ENCODE assay signal across 12 cellular contexts in genomic region chr7:76352193-76352592, GRCh38. TPM values are rescaled to one million over a fixed set of nuclear protein-coding genes. Genes with fewer than 3 reads are reported as not detected.
DNase-seq lines count a peak whose midpoint lies in the region; ATAC-seq and TF ChIP-seq lines count a peak whose summit lies in the region.
"Had no signal": no experiment of that assay in that cellular context is flagged by ENCODE, and none has a peak within 500 bp of the region (broad histone marks: within the 10 kb centered on the region; RNA-seq: fewer than 3 reads in every experiment).

No MANE protein-coding gene starts in this region.

- POLR2A ChIA-PET in AG04449 (lab: Yijun Ruan, JAX) = interaction anchor here (0.5 to 2.1 kb wide), 3 partner anchors 9 to 117 kb away, joined by 3 to 6 read pairs (median 5); no protein-coding TSS in a partner anchor

- H3K36me3 ChIP-seq in adipocyte (ENCODE audit: control insufficient read depth, insufficient read depth, low read length, severe bottlenecking) = peaks cover 72% of the 10 kb centered on the region

- no peak overlapping the region for H3K4me3 Mint-ChIP-seq in mesothelial cell of epicardium
- H3K4me3 Mint-ChIP-seq: natural killer cell had no signal

- no peak for DNase-seq in AG04449 (ENCODE audit: low read depth, low spot score)
- peak; percentile 38 for DNase-seq in GM04504 (ENCODE audit: low read depth)
- no peak for DNase-seq in adipocyte (ENCODE audit: low read depth)
- DNase-seq in mesothelial cell of epicardium (ENCODE audit: low spot score in 2 of 2, unreplicated experiment in 2 of 2) = no peak
- DNase-seq in DMS114 treated with DMSO at 0.1 percent for 48 hours (lab: John Stamatoyannopoulos, UW; ENCODE audit: unreplicated experiment) = no peak
- DNase-seq: DMS 273 treated with DMSO at 0.1 percent for 48 hours; natural killer cell; RPMI8226; stimulated activated CD4-positive, alpha-beta T cell treated with anti-CD3 and anti-CD28 coated beads, Interleukin-15, amount 100 ng/mL, for 24 hours had no signal

- H3K4me1 ChIP-seq in adipocyte (ENCODE audit: control insufficient read depth, insufficient read depth, low read length) = peaks cover 68% of the 10 kb centered on the region

- H3K4me3 ChIP-seq in AG04449 (ENCODE audit: low read depth, low read length) (peak overlapping the region; percentile 36), adipocyte (ENCODE audit: low read length) (peak overlapping the region; percentile 56)

- H3K9me3 Mint-ChIP-seq in mesothelial cell of epicardium = peaks cover 16% of the 10 kb centered on the region
- H3K9me3 Mint-ChIP-seq: natural killer cell had no signal

- peaks cover 52% of the 10 kb centered on the region for H3K36me3 Mint-ChIP-seq in mesothelial cell of epicardium
- H3K36me3 Mint-ChIP-seq: natural killer cell had no signal

- H3K27ac Mint-ChIP-seq in mesothelial cell of epicardium = peak overlapping the region; percentile 33
- H3K27ac Mint-ChIP-seq: natural killer cell had no signal

- H3K4me1 Mint-ChIP-seq in mesothelial cell of epicardium = peaks cover 31% of the 10 kb centered on the region

- no peak for TF ChIP-seq CTCF in AG04449 (IDR thresholded peaks at IDR 0.05; ENCODE audit: insufficient read depth, low read length, missing control alignments)
- TF ChIP-seq CTCF in mesothelial cell of epicardium (IDR thresholded peaks at IDR 0.05; ENCODE audit: unreplicated experiment) = no peak

- H3K27me3 Mint-ChIP-seq in mesothelial cell of epicardium (ENCODE audit: low read depth) = no peaks in the 10 kb centered on the region

- CTCF ChIA-PET in AG04449 (lab: Yijun Ruan, JAX) = interaction anchor here (0.8 to 1.8 kb wide), 4 partner anchors 8 to 37 kb away, joined by 3 to 8 read pairs (median 3); no protein-coding TSS in a partner anchor

- ATAC-seq in HG02973 (IDR thresholded peaks at IDR 0.05; ENCODE audit: unreplicated experiment) (no peak), HG02938 (IDR thresholded peaks at IDR 0.05; ENCODE audit: unreplicated experiment) (no peak), GM18520 (IDR thresholded peaks at IDR 0.05; ENCODE audit: unreplicated experiment) (no peak)
- ATAC-seq: natural killer cell had no signal

- H3K9ac ChIP-seq in adipocyte (ENCODE audit: low read length) = peak overlapping the region; percentile 30

- no peaks in the 10 kb centered on the region for H3K27me3 ChIP-seq in adipocyte (replicated peaks; ENCODE audit: control insufficient read depth, insufficient read depth, low read length)

- no peaks in the 10 kb centered on the region for H3K9me3 ChIP-seq in adipocyte (ENCODE audit: control insufficient read depth, low read length)

RNA-seq across cellular contexts. Expression of gene YWHAG, which starts 6.6 kb away (rescaled TPM):
- total RNA-seq in mesothelial cell of epicardium = 144 to 145 TPM (median 145 TPM) in 3 replicates

RNA-seq across cellular contexts. Expression of gene HSPB1, which starts 49.7 kb away (rescaled TPM):
- 235 to 241 TPM (median 239 TPM) in 3 replicates for total RNA-seq in mesothelial cell of epicardium

RNA-seq across cellular contexts. Expression of gene SSC4D, which starts 57.3 kb away (rescaled TPM):
- 22.4 to 26.2 TPM (median 25.2 TPM) in 3 replicates for total RNA-seq in mesothelial cell of epicardium
